Comparison of ENCODE assay signal across 25 cellular contexts in the genomic region with DNA sequence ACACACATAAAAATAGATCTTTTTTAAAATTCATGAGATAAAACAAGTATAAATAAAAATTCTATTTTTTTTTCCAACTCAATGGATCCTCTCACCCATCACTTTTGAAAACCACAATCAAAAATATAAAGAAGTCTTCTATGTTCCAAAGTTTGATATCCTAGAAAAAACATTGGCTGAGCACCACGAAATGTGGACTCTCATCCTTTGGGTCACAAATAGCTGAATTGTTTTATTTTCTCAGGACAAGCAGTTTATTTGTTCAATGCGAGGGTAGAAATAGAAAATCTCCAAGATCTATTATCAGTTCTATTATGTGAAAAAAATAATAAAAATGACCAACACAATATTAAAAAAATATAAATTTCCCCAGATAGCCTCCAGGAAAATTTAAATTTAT.
DNase-seq lines count a peak whose midpoint lies in the region; ATAC-seq, FAIRE-seq and TF ChIP-seq lines count a peak whose summit lies in the region.
"Had no signal": no experiment of that assay in that cellular context is flagged by ENCODE, and none has a peak within 500 bp of the region (broad histone marks: within the 10 kb centered on the region; RNA-seq: fewer than 3 reads in every experiment).

No MANE protein-coding gene starts in this region.

- ATAC-seq in HCT116 (no peak), left lobe of liver (peak; percentile 81), GM19395 (IDR thresholded peaks at IDR 0.05; ENCODE audit: unreplicated experiment) (no peak), GM18505 (IDR thresholded peaks at IDR 0.05; ENCODE audit: unreplicated experiment) (no peak)
- ATAC-seq: A549 had no signal

- H3K4me2 ChIP-seq in HCT116 (ENCODE audit: low read length): no peak overlapping the region
- H3K4me2 ChIP-seq: A549, BLaER1 had no signal

- TF ChIP-seq POLR2A in HCT116 (IDR thresholded peaks at IDR 0.05; ENCODE audit: borderline replicate concordance, extremely low read depth, insufficient read depth, insufficient read length) (no peak), GM18505 (IDR thresholded peaks at IDR 0.05; ENCODE audit: borderline replicate concordance, extremely low read depth, insufficient read depth, insufficient read length) (no peak)

- no peak for TF ChIP-seq CTCF in HCT116 (IDR thresholded peaks at IDR 0.05 in 2 of 3, conservative IDR thresholded peaks at IDR 0.05 in 1 of 3; ENCODE audit: borderline replicate concordance in 1 of 3, insufficient read depth in 1 of 3, low read depth in 2 of 3, low read length in 2 of 3)

- POLR2A ChIA-PET in HCT116 (lab: Charles Lee): no interaction called here

- CTCF ChIA-PET in HCT116 (lab: Charles Lee): no interaction called here

- no peaks in the 10 kb centered on the region for H3K9me3 ChIP-seq in HCT116 (ENCODE audit: control insufficient read depth in 1 of 2, insufficient read depth in 1 of 2, low read depth in 1 of 2, low read length in 2 of 2)
- H3K9me3 ChIP-seq: A549, BLaER1 had no signal

- no peak overlapping the region for H3K4me3 ChIP-seq in HCT116 (replicated peaks in 1 of 2; ENCODE audit: low read depth in 1 of 2, low read length in 2 of 2)
- H3K4me3 ChIP-seq: A549, BLaER1 had no signal

- no peaks in the 10 kb centered on the region for H3K36me3 ChIP-seq in HCT116 (ENCODE audit: control insufficient read depth in 1 of 2, insufficient read depth in 2 of 2, low read length in 2 of 2)
- H3K36me3 ChIP-seq: BLaER1 had no signal

- peaks cover 0 to 13% of the 10 kb centered on the region in 2 experiments; a peak in 2 of 4 replicates for H3K4me1 ChIP-seq in HCT116 (ENCODE audit: control insufficient read depth in 1 of 2, insufficient read depth in 2 of 2, low read length in 2 of 2)
- H3K4me1 ChIP-seq: A549, BLaER1 had no signal

- RAD21 ChIA-PET in HCT116 (lab: Charles Lee; ENCODE audit: low non-redundant PET in 1 of 2, low total read pairs in 2 of 2, uncharacterized antibody in 2 of 2, unreplicated experiment in 2 of 2): no interaction called here

- no peak overlapping the region for H3K27ac ChIP-seq in HCT116 (ENCODE audit: low read depth, low read length)
- H3K27ac ChIP-seq: A549, BLaER1 had no signal

- peak overlapping the region; percentile 91 for H2AFZ ChIP-seq in HCT116 (ENCODE audit: low read depth, low read length, poor library complexity, severe bottlenecking)

- no peak overlapping the region for H3K9ac ChIP-seq in HCT116 (ENCODE audit: low read length)
- H3K9ac ChIP-seq: BLaER1 had no signal

- no peaks in the 10 kb centered on the region for H3K79me2 ChIP-seq in HCT116 (ENCODE audit: insufficient read depth, low read length)

- no peak for DNase-seq in HCT116 (ENCODE audit: low read depth, low spot score)
- no peak for DNase-seq in left lobe of liver (ENCODE audit: low spot score)
- DNase-seq in HUDEP-2 (lab: John Stamatoyannopoulos, UW; ENCODE audit: unreplicated experiment in 76 of 76): no peak
- DNase-seq: 8988T; AML-193; C1 segment of cervical spinal cord; CD4-positive, alpha-beta memory T cell; CD4-positive, CD25-positive, alpha-beta regulatory T cell; CD8-positive, alpha-beta memory T cell; COR-L47; DMS 273 treated with DMSO at 0.1 percent for 48 hours; DMS153; DMS53; DMS79; DND-41; EL; GF-D8 had no signal

- no peaks in the 10 kb centered on the region for H3K9me2 ChIP-seq in HCT116 (ENCODE audit: insufficient read depth)

- no TSS peak for BruUV-seq in HCT116 (replicated peaks; lab: Mats Ljungman, UMichigan)

- no peaks in the 10 kb centered on the region for H3K27me3 ChIP-seq in HCT116 (ENCODE audit: insufficient read depth, low read length)
- H3K27me3 ChIP-seq: BLaER1 had no signal

- intact Hi-C loops in HCT116 (cut with micrococcal nuclease): no loop called here

- H4K20me1 ChIP-seq in HCT116 (ENCODE audit: insufficient read depth): no peaks in the 10 kb centered on the region
- H4K20me1 ChIP-seq: BLaER1 had no signal

- peak; percentile 97 for FAIRE-seq in A204.1 (lab: Jason Lieb, UNC)
- FAIRE-seq: G401.6, GM12891, GM18507 had no signal

- no peak for TF ChIP-seq RAD21 in HCT116 (IDR thresholded peaks at IDR 0.05; ENCODE audit: low read depth)

TF ChIP-seq in HCT116, 20 proteins besides CTCF, POLR2A, EP300 and RAD21:
- TF ChIP-seq, protein P1, sequence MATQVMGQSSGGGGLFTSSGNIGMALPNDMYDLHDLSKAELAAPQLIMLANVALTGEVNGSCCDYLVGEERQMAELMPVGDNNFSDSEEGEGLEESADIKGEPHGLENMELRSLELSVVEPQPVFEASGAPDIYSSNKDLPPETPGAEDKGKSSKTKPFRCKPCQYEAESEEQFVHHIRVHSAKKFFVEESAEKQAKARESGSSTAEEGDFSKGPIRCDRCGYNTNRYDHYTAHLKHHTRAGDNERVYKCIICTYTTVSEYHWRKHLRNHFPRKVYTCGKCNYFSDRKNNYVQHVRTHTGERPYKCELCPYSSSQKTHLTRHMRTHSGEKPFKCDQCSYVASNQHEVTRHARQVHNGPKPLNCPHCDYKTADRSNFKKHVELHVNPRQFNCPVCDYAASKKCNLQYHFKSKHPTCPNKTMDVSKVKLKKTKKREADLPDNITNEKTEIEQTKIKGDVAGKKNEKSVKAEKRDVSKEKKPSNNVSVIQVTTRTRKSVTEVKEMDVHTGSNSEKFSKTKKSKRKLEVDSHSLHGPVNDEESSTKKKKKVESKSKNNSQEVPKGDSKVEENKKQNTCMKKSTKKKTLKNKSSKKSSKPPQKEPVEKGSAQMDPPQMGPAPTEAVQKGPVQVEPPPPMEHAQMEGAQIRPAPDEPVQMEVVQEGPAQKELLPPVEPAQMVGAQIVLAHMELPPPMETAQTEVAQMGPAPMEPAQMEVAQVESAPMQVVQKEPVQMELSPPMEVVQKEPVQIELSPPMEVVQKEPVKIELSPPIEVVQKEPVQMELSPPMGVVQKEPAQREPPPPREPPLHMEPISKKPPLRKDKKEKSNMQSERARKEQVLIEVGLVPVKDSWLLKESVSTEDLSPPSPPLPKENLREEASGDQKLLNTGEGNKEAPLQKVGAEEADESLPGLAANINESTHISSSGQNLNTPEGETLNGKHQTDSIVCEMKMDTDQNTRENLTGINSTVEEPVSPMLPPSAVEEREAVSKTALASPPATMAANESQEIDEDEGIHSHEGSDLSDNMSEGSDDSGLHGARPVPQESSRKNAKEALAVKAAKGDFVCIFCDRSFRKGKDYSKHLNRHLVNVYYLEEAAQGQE (IDR thresholded peaks at IDR 0.05; ENCODE audit: low read depth): no peak
- no peak for TF ChIP-seq ZNF274 (IDR thresholded peaks at IDR 0.05; ENCODE audit: low read depth, low read length)
- TF ChIP-seq ELF1 (IDR thresholded peaks at IDR 0.05; ENCODE audit: borderline replicate concordance, low read depth): no peak
- TF ChIP-seq, protein P2, sequence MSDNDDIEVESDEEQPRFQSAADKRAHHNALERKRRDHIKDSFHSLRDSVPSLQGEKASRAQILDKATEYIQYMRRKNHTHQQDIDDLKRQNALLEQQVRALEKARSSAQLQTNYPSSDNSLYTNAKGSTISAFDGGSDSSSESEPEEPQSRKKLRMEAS (IDR thresholded peaks at IDR 0.05): no peak
- TF ChIP-seq CBX3 (IDR thresholded peaks at IDR 0.05; ENCODE audit: low read depth): no peak
- TF ChIP-seq ZFX (IDR thresholded peaks at IDR 0.05): no peak
- no peak for TF ChIP-seq CEBPB (IDR thresholded peaks at IDR 0.05; ENCODE audit: low read depth)
- TF ChIP-seq POLR2AphosphoS5 (IDR thresholded peaks at IDR 0.05; ENCODE audit: low read depth, low read length): no peak
- TF ChIP-seq EZH2 (IDR thresholded peaks at IDR 0.05): no peak
